ENCODE assay signal across 8 cellular contexts in genomic region chr12:116941188-116941587, GRCh38. TPM values are rescaled to one million over a fixed set of nuclear protein-coding genes. Genes with fewer than 3 reads are reported as not detected.
"Had no signal": no experiment of that assay in that cellular context is flagged by ENCODE, and none has a peak within 500 bp of the region (broad histone marks: within the 10 kb centered on the region; RNA-seq: fewer than 3 reads in every experiment).

No MANE protein-coding gene starts in this region.

- DNase-seq: GDM1, GF-D8 had no signal

- ATAC-seq: GM12878 had no signal

- FAIRE-seq: G401.6, GM12878, GM12891, GM12892, GM18507, GM19239 had no signal

- H3K4me3 ChIP-seq: GM12878 had no signal

RNA-seq across cellular contexts. Expression of gene HRK, which starts 59.9 kb away (rescaled TPM):
- total RNA-seq: GM12878 had no signal
- polyA plus RNA-seq: GM12878 had no signal
